Comparison of ENCODE assay signal across 30 cellular contexts in the genomic region with DNA sequence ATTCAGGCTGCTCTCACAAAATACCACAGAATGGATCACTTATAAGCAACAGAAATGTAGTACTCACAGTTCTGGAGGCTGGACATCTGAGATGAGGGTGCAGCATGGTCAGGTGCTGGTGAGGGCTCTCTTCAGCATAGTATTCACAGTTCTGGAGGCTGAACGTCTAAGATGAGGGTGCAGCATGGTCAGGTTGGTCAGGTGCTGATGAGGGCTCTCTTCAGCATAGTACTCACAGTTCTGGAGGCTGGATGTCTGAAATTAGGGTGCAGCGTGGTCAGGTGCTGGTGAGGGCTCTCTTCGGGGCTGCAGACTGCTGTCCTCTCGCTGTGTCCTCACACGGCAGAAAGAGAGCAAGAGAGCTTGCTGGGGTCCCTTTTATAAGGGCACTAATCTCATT. TPM values are rescaled to one million over a fixed set of nuclear protein-coding genes. Genes with fewer than 3 reads are reported as not detected.
"Had no signal": no experiment of that assay in that cellular context is flagged by ENCODE, and none has a peak within 500 bp of the region (broad histone marks: within the 10 kb centered on the region; RNA-seq: fewer than 3 reads in every experiment).

No MANE protein-coding gene starts in this region.

- H3K27me3 ChIP-seq: colonic mucosa had no signal

- H3K4me1 ChIP-seq: colonic mucosa, gastrocnemius medialis, left lung had no signal

- H3K9me3 ChIP-seq: colonic mucosa, esophagus squamous epithelium, gastrocnemius medialis, left lung, mucosa of descending colon had no signal

- H3K36me3 ChIP-seq: colonic mucosa, esophagus squamous epithelium, gastrocnemius medialis, heart right ventricle, left lung had no signal

- H3K4me3 ChIP-seq: colonic mucosa, esophagus squamous epithelium, gastrocnemius medialis, heart right ventricle, left lung, lung, mucosa of descending colon had no signal

- DNase-seq: colonic mucosa; cortex of kidney; effector CD8-positive, alpha-beta T cell; effector memory CD8-positive, alpha-beta T cell; endodermal cell; erythroblast; esophagus squamous epithelium; foreskin fibroblast; foreskin melanocyte; gastrocnemius medialis; glutamatergic neuron; head of caudate nucleus; heart right ventricle; hippocampal formation; left cardiac atrium; left lung; left ventricle myocardium superior; mammary epithelial cell; mesendoderm; mucosa of descending colon; naive B cell had no signal

- H3K27ac ChIP-seq: colonic mucosa, epithelial cell of prostate, esophagus squamous epithelium, gastrocnemius medialis, heart right ventricle, left lung had no signal

- ATAC-seq: effector memory CD8-positive, alpha-beta T cell; gastrocnemius medialis; heart right ventricle; left cardiac atrium; left lung; left ventricle myocardium superior; mucosa of descending colon had no signal

RNA-seq across cellular contexts. Expression of gene PDZK1IP1, which starts 17.1 kb away (rescaled TPM):
- total RNA-seq: chondrocyte, endodermal cell, glomerular endothelial cell, left ventricle myocardium superior, mesothelial cell of epicardium, myocyte had no signal

RNA-seq across cellular contexts. Expression of gene CYP4A22, which starts 35.5 kb away (rescaled TPM):
- total RNA-seq: chondrocyte, colonic mucosa, dermis microvascular lymphatic vessel endothelial cell, glomerular endothelial cell, heart right ventricle, kidney epithelial cell, left cardiac atrium, left lung, left ventricle myocardium superior, mammary epithelial cell, mesothelial cell of epicardium, mucosa of descending colon, myocyte had no signal
- polyA plus RNA-seq: heart right ventricle, keratinocyte, mammary epithelial cell had no signal

RNA-seq across cellular contexts. Expression of gene TAL1, which starts 59.2 kb away (rescaled TPM):
- total RNA-seq: mammary epithelial cell, mesothelial cell of epicardium, myocyte had no signal
- polyA plus RNA-seq: keratinocyte, mammary epithelial cell had no signal
